16 cellular contexts compared by ENCODE assay signal in genomic region chr1:119541389-119541788, GRCh38. TPM values are rescaled to one million over a fixed set of nuclear protein-coding genes. Genes with fewer than 3 reads are reported as not detected.
DNase-seq lines count a peak whose midpoint lies in the region; ATAC-seq, FAIRE-seq and TF ChIP-seq lines count a peak whose summit lies in the region.
"Had no signal": no experiment of that assay in that cellular context is flagged by ENCODE, and none has a peak within 500 bp of the region (broad histone marks: within the 10 kb centered on the region; RNA-seq: fewer than 3 reads in every experiment).

No MANE protein-coding gene starts in this region.

- no peaks in the 10 kb centered on the region for H3K9me3 Mint-ChIP-seq in MCF 10A (ENCODE audit: unreplicated experiment)
- no peaks in the 10 kb centered on the region for H3K9me3 Mint-ChIP-seq in stimulated activated effector memory CD8-positive, alpha-beta T cell treated with anti-CD3 and anti-CD28 coated beads, Interleukin-12 subunit alpha, Interleukin-12 subunit beta, amount 100 ng/mL, for 72 hours
- H3K9me3 Mint-ChIP-seq: H9 had no signal

- peak; percentile 39 for DNase-seq in mammary epithelial cell
- DNase-seq in MCF 10A (ENCODE audit: unreplicated experiment), result no peak
- DNase-seq in PC-3, result peak; percentile 77
- DNase-seq in bronchial epithelial cell (ENCODE audit: low read depth), result peak; percentile 20
- no peak for DNase-seq in omental fat pad (ENCODE audit: low spot score)
- DNase-seq in stimulated activated effector memory CD8-positive, alpha-beta T cell treated with anti-CD3 and anti-CD28 coated beads, Interleukin-12 subunit alpha, Interleukin-12 subunit beta, amount 100 ng/mL, for 72 hours (ENCODE audit: low spot score in 2 of 2), result no peak
- DNase-seq in NCI-H1694 treated with DMSO at 0.1 percent for 48 hours (lab: John Stamatoyannopoulos, UW), result no peak
- DNase-seq in NCI-H146 treated with DMSO at 0.1 percent for 48 hours (lab: John Stamatoyannopoulos, UW; ENCODE audit: unreplicated experiment), result no peak
- DNase-seq: AML-193; CD4-positive, CD25-positive, alpha-beta regulatory T cell; DMS79; GOT3; H9 had no signal

- whole genome bisulfite sequencing in mammary epithelial cell (ENCODE audit: low coverage, missing lambda C conversion rate), result 24% methylated on average over 3 of the region's 3 CpGs

- in situ Hi-C loops in mammary epithelial cell (cut with MboI; ENCODE audit: low sequenced_read_pairs in 2 of 2), result no loop called here

- H3K9ac ChIP-seq in mammary epithelial cell (ENCODE audit: insufficient read depth, low read length), result no peak overlapping the region
- no peak overlapping the region for H3K9ac ChIP-seq in PC-3 (ENCODE audit: low read length)
- H3K9ac ChIP-seq: BLaER1 had no signal

- intact Hi-C loops in mammary epithelial cell (cut with micrococcal nuclease) (no loop called here), MCF 10A (cut with micrococcal nuclease) (no loop called here), PC-3 (cut with micrococcal nuclease) (no loop called here)

- H3K36me3 ChIP-seq in mammary epithelial cell (ENCODE audit: insufficient read depth, low read length) (no peaks in the 10 kb centered on the region), PC-3 (ENCODE audit: low read depth, low read length) (no peaks in the 10 kb centered on the region), bronchial epithelial cell (ENCODE audit: control insufficient read depth, insufficient read depth, low read length) (no peaks in the 10 kb centered on the region)
- H3K36me3 ChIP-seq: BLaER1 had no signal

- H3K4me1 ChIP-seq in mammary epithelial cell (ENCODE audit: insufficient read depth, low read length), result peaks cover 8% of the 10 kb centered on the region
- peaks cover 33% of the 10 kb centered on the region for H3K4me1 ChIP-seq in PC-3 (ENCODE audit: insufficient read depth, low read length)
- H3K4me1 ChIP-seq: BLaER1 had no signal

- no peaks in the 10 kb centered on the region for H3F3A ChIP-seq in PC-3 (ENCODE audit: low read length, unreplicated experiment)

- H3K4me1 Mint-ChIP-seq in MCF 10A (ENCODE audit: insufficient read depth, unreplicated experiment), result peaks cover 16% of the 10 kb centered on the region
- no peaks in the 10 kb centered on the region for H3K4me1 Mint-ChIP-seq in stimulated activated effector memory CD8-positive, alpha-beta T cell treated with anti-CD3 and anti-CD28 coated beads, Interleukin-12 subunit alpha, Interleukin-12 subunit beta, amount 100 ng/mL, for 72 hours
- H3K4me1 Mint-ChIP-seq: CD4-positive, CD25-positive, alpha-beta regulatory T cell; H9 had no signal

- H3K4me2 ChIP-seq in mammary epithelial cell (ENCODE audit: insufficient read depth, low read depth, low read length) (no peak overlapping the region), PC-3 (ENCODE audit: low read length) (peak overlapping the region; percentile 78)
- H3K4me2 ChIP-seq: BLaER1 had no signal

- no peak overlapping the region for H3K27ac Mint-ChIP-seq in MCF 10A (ENCODE audit: low read depth, unreplicated experiment)
- H3K27ac Mint-ChIP-seq in stimulated activated effector memory CD8-positive, alpha-beta T cell treated with anti-CD3 and anti-CD28 coated beads, Interleukin-12 subunit alpha, Interleukin-12 subunit beta, amount 100 ng/mL, for 72 hours, result no peak overlapping the region
- H3K27ac Mint-ChIP-seq: CD4-positive, CD25-positive, alpha-beta regulatory T cell; H9 had no signal

- H3K4me3 Mint-ChIP-seq in MCF 10A (ENCODE audit: unreplicated experiment), result no peak overlapping the region
- no peak overlapping the region for H3K4me3 Mint-ChIP-seq in stimulated activated effector memory CD8-positive, alpha-beta T cell treated with anti-CD3 and anti-CD28 coated beads, Interleukin-12 subunit alpha, Interleukin-12 subunit beta, amount 100 ng/mL, for 72 hours
- H3K4me3 Mint-ChIP-seq: CD4-positive, CD25-positive, alpha-beta regulatory T cell; H9 had no signal

- H3K9me2 ChIP-seq in PC-3 (replicated peaks; ENCODE audit: low read length), result no peaks in the 10 kb centered on the region

- H3K9me3 ChIP-seq in mammary epithelial cell (replicated peaks; ENCODE audit: insufficient read depth, low read length) (no peaks in the 10 kb centered on the region), PC-3 (ENCODE audit: low read length) (no peaks in the 10 kb centered on the region)
- H3K9me3 ChIP-seq: BLaER1 had no signal

- BruUV-seq in mammary epithelial cell (replicated peaks; lab: Mats Ljungman, UMichigan) (no TSS peak), MCF 10A (replicated peaks; lab: Mats Ljungman, UMichigan) (no TSS peak), PC-3 (replicated peaks; lab: Mats Ljungman, UMichigan) (no TSS peak)

- ATAC-seq in PC-3 (no peak), omental fat pad (ENCODE audit: low FRiP score) (peak; percentile 48)
- no peak for ATAC-seq in stimulated activated effector memory CD8-positive, alpha-beta T cell treated with anti-CD3 and anti-CD28 coated beads, Interleukin-12 subunit alpha, Interleukin-12 subunit beta, amount 100 ng/mL, for 72 hours

- dilution Hi-C loops in mammary epithelial cell (cut with HindIII; ENCODE audit: low sequenced_read_pairs), result no loop called here

- no peaks in the 10 kb centered on the region for H3K36me3 Mint-ChIP-seq in MCF 10A (ENCODE audit: insufficient read depth, unreplicated experiment)
- no peaks in the 10 kb centered on the region for H3K36me3 Mint-ChIP-seq in stimulated activated effector memory CD8-positive, alpha-beta T cell treated with anti-CD3 and anti-CD28 coated beads, Interleukin-12 subunit alpha, Interleukin-12 subunit beta, amount 100 ng/mL, for 72 hours
- H3K36me3 Mint-ChIP-seq: CD4-positive, CD25-positive, alpha-beta regulatory T cell had no signal

- H2AFZ ChIP-seq in mammary epithelial cell (ENCODE audit: low read depth, low read length), result peak overlapping the region; percentile 30
- H2AFZ ChIP-seq in PC-3 (ENCODE audit: low read length), result peak overlapping the region; percentile 40

- TF ChIP-seq CTCF in mammary epithelial cell (conservative IDR thresholded peaks at IDR 0.05 in 1 of 2, IDR thresholded peaks at IDR 0.05 in 1 of 2; ENCODE audit: extremely low read depth in 1 of 2, insufficient read depth in 1 of 2, low read depth in 1 of 2, low read length in 2 of 2) (no peak), MCF 10A (IDR thresholded peaks at IDR 0.05; ENCODE audit: unreplicated experiment) (no peak), PC-3 (conservative IDR thresholded peaks at IDR 0.05; ENCODE audit: low read depth, low read length) (no peak), bronchial epithelial cell (IDR thresholded peaks at IDR 0.05; ENCODE audit: insufficient read depth, low read length, severe bottlenecking) (no peak), omental fat pad (IDR thresholded peaks at IDR 0.05) (no peak)

- H3K27ac ChIP-seq in mammary epithelial cell (ENCODE audit: insufficient read depth, low read depth, low read length) (no peak overlapping the region), PC-3 (ENCODE audit: low read length) (peak overlapping the region; percentile 92)
- H3K27ac ChIP-seq: BLaER1 had no signal

- H3K27me3 ChIP-seq in mammary epithelial cell (ENCODE audit: insufficient read depth, low read length) (no peaks in the 10 kb centered on the region), PC-3 (ENCODE audit: low read length) (no peaks in the 10 kb centered on the region), bronchial epithelial cell (ENCODE audit: control insufficient read depth, insufficient read depth, low read length) (peaks cover 3% of the 10 kb centered on the region)
- H3K27me3 ChIP-seq: BLaER1 had no signal

- POLR2A ChIA-PET in MCF 10A (lab: Yijun Ruan, JAX) (no interaction called here), PC-3 (lab: Charles Lee; ENCODE audit: unreplicated experiment) (no interaction called here)

- H3K4me3 ChIP-seq in mammary epithelial cell (replicated peaks in 1 of 3; ENCODE audit: insufficient read depth in 1 of 3, low read depth in 2 of 3, low read length in 3 of 3) (no peak overlapping the region), PC-3 (ENCODE audit: low read length) (peak overlapping the region; percentile 57; the same call in 1 of the 2 replicates), bronchial epithelial cell (ENCODE audit: low read depth, low read length) (no peak overlapping the region)
- H3K4me3 ChIP-seq: BLaER1 had no signal

- H3K27me3 Mint-ChIP-seq in MCF 10A (ENCODE audit: insufficient read depth, unreplicated experiment), result peaks cover 60% of the 10 kb centered on the region

- no peak for FAIRE-seq in bronchial epithelial cell (lab: Jason Lieb, UNC)
- FAIRE-seq: GM12891 had no signal

- H4K20me1 ChIP-seq in mammary epithelial cell (ENCODE audit: insufficient read depth, low read length), result no peaks in the 10 kb centered on the region
- H4K20me1 ChIP-seq in PC-3 (ENCODE audit: low read length), result no peaks in the 10 kb centered on the region
- H4K20me1 ChIP-seq: BLaER1 had no signal

- CTCF ChIA-PET in mammary epithelial cell (lab: Charles Lee; ENCODE audit: low non-redundant PET), result no interaction called here
- CTCF ChIA-PET in MCF 10A (lab: Yijun Ruan, JAX), result interaction anchor here (1.2 kb wide), 1 partner anchor 67 kb away, joined by 5 read pairs; no protein-coding TSS in a partner anchor
- CTCF ChIA-PET in PC-3 (lab: Charles Lee), result no interaction called here

- H3K79me2 ChIP-seq in mammary epithelial cell (ENCODE audit: insufficient read depth, low read length) (no peaks in the 10 kb centered on the region), PC-3 (ENCODE audit: low read length) (no peaks in the 10 kb centered on the region)

RNA-seq across cellular contexts. Expression of gene HSD3B1, which starts 34.4 kb away (rescaled TPM):
- total RNA-seq in mammary epithelial cell, result under 1 TPM in 1 of 2 donors, not detected in 1; 0.17 TPM
- polyA plus RNA-seq in mammary epithelial cell, result 0.07 TPM
- polyA minus RNA-seq in mammary epithelial cell, result not detected
- not detected in 2 replicates for total RNA-seq in MCF 10A (2022)
- total RNA-seq in PC-3 (2014; rRNA removed), result not detected in 2 replicates
- not detected in 2 replicates for total RNA-seq in bronchial epithelial cell
- total RNA-seq in omental fat pad, result not detected
- total RNA-seq: CD4-positive, CD25-positive, alpha-beta regulatory T cell; G401; H9 had no signal
- polyA plus RNA-seq: CD4-positive, CD25-positive, alpha-beta regulatory T cell had no signal

Comparison
In these comparisons a context has a peak if more than half of its experiments do, and no peak if none do; other contexts are left out.
1. DNase-seq: peak in mammary epithelial cell (single experiment), PC-3 (single experiment) and bronchial epithelial cell (single experiment); none in MCF 10A (single experiment), omental fat pad (single experiment), stimulated activated effector memory CD8-positive, alpha-beta T cell treated with anti-CD3 and anti-CD28 coated beads, Interleukin-12 subunit alpha, Interleukin-12 subunit beta, amount 100 ng/mL, for 72 hours (0 of 2), NCI-H1694 treated with DMSO at 0.1 percent for 48 hours (single experiment) and NCI-H146 treated with DMSO at 0.1 percent for 48 hours (single experiment).